In the genomic region with DNA sequence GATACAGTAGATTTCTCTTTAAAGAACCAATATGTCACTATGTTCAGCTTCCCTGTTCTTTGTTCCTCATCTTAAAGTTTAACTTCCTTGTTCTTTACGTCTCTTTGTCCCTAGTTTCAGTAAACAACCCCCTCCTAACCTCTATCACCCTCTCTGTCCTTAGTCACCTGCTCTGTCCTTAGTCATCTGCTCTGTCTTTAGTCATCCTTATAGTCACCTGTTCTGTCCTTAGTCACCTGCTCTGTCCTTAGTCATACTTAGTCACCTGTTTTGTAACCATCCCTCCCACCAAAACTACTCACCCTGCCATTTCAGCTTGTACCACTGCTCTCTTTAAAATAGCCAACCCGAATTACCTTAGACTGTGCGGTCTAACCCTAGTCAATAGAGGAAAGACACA, we compare ENCODE assay signal across 1 cellular context.
TF ChIP-seq lines count a peak whose summit lies in the region.

No MANE protein-coding gene starts in this region.

TF ChIP-seq in H1, 55 proteins besides CTCF, POLR2A, EP300 and RAD21 (continued from another document):
- TF ChIP-seq, protein P1, sequence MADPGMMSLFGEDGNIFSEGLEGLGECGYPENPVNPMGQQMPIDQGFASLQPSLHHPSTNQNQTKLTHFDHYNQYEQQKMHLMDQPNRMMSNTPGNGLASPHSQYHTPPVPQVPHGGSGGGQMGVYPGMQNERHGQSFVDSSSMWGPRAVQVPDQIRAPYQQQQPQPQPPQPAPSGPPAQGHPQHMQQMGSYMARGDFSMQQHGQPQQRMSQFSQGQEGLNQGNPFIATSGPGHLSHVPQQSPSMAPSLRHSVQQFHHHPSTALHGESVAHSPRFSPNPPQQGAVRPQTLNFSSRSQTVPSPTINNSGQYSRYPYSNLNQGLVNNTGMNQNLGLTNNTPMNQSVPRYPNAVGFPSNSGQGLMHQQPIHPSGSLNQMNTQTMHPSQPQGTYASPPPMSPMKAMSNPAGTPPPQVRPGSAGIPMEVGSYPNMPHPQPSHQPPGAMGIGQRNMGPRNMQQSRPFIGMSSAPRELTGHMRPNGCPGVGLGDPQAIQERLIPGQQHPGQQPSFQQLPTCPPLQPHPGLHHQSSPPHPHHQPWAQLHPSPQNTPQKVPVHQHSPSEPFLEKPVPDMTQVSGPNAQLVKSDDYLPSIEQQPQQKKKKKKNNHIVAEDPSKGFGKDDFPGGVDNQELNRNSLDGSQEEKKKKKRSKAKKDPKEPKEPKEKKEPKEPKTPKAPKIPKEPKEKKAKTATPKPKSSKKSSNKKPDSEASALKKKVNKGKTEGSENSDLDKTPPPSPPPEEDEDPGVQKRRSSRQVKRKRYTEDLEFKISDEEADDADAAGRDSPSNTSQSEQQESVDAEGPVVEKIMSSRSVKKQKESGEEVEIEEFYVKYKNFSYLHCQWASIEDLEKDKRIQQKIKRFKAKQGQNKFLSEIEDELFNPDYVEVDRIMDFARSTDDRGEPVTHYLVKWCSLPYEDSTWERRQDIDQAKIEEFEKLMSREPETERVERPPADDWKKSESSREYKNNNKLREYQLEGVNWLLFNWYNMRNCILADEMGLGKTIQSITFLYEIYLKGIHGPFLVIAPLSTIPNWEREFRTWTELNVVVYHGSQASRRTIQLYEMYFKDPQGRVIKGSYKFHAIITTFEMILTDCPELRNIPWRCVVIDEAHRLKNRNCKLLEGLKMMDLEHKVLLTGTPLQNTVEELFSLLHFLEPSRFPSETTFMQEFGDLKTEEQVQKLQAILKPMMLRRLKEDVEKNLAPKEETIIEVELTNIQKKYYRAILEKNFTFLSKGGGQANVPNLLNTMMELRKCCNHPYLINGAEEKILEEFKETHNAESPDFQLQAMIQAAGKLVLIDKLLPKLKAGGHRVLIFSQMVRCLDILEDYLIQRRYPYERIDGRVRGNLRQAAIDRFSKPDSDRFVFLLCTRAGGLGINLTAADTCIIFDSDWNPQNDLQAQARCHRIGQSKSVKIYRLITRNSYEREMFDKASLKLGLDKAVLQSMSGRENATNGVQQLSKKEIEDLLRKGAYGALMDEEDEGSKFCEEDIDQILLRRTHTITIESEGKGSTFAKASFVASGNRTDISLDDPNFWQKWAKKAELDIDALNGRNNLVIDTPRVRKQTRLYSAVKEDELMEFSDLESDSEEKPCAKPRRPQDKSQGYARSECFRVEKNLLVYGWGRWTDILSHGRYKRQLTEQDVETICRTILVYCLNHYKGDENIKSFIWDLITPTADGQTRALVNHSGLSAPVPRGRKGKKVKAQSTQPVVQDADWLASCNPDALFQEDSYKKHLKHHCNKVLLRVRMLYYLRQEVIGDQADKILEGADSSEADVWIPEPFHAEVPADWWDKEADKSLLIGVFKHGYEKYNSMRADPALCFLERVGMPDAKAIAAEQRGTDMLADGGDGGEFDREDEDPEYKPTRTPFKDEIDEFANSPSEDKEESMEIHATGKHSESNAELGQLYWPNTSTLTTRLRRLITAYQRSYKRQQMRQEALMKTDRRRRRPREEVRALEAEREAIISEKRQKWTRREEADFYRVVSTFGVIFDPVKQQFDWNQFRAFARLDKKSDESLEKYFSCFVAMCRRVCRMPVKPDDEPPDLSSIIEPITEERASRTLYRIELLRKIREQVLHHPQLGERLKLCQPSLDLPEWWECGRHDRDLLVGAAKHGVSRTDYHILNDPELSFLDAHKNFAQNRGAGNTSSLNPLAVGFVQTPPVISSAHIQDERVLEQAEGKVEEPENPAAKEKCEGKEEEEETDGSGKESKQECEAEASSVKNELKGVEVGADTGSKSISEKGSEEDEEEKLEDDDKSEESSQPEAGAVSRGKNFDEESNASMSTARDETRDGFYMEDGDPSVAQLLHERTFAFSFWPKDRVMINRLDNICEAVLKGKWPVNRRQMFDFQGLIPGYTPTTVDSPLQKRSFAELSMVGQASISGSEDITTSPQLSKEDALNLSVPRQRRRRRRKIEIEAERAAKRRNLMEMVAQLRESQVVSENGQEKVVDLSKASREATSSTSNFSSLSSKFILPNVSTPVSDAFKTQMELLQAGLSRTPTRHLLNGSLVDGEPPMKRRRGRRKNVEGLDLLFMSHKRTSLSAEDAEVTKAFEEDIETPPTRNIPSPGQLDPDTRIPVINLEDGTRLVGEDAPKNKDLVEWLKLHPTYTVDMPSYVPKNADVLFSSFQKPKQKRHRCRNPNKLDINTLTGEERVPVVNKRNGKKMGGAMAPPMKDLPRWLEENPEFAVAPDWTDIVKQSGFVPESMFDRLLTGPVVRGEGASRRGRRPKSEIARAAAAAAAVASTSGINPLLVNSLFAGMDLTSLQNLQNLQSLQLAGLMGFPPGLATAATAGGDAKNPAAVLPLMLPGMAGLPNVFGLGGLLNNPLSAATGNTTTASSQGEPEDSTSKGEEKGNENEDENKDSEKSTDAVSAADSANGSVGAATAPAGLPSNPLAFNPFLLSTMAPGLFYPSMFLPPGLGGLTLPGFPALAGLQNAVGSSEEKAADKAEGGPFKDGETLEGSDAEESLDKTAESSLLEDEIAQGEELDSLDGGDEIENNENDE (IDR thresholded peaks at IDR 0.05; ENCODE audit: insufficient replicate concordance, low read length), result no peak
- no peak for TF ChIP-seq EGR1 (IDR thresholded peaks at IDR 0.05; ENCODE audit: borderline replicate concordance, low read depth, low read length)
- TF ChIP-seq, protein P2, sequence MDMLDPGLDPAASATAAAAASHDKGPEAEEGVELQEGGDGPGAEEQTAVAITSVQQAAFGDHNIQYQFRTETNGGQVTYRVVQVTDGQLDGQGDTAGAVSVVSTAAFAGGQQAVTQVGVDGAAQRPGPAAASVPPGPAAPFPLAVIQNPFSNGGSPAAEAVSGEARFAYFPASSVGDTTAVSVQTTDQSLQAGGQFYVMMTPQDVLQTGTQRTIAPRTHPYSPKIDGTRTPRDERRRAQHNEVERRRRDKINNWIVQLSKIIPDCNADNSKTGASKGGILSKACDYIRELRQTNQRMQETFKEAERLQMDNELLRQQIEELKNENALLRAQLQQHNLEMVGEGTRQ (IDR thresholded peaks at IDR 0.05; ENCODE audit: low read length), result no peak
- TF ChIP-seq, protein P3, sequence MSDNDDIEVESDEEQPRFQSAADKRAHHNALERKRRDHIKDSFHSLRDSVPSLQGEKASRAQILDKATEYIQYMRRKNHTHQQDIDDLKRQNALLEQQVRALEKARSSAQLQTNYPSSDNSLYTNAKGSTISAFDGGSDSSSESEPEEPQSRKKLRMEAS (IDR thresholded peaks at IDR 0.05), result no peak
- TF ChIP-seq EZH2 (IDR thresholded peaks at IDR 0.05; ENCODE audit: low read depth, low read length, severe bottlenecking), result no peak
- TF ChIP-seq POU5F1 (IDR thresholded peaks at IDR 0.05; ENCODE audit: low read depth, low read length), result no peak
- no peak for TF ChIP-seq CTBP2 (IDR thresholded peaks at IDR 0.05; ENCODE audit: borderline replicate concordance, insufficient read depth, insufficient read length, low read length)
- TF ChIP-seq NRF1 (IDR thresholded peaks at IDR 0.05; ENCODE audit: low read depth, low read length), result no peak
